8 cellular contexts compared by ENCODE assay signal in the genomic region with DNA sequence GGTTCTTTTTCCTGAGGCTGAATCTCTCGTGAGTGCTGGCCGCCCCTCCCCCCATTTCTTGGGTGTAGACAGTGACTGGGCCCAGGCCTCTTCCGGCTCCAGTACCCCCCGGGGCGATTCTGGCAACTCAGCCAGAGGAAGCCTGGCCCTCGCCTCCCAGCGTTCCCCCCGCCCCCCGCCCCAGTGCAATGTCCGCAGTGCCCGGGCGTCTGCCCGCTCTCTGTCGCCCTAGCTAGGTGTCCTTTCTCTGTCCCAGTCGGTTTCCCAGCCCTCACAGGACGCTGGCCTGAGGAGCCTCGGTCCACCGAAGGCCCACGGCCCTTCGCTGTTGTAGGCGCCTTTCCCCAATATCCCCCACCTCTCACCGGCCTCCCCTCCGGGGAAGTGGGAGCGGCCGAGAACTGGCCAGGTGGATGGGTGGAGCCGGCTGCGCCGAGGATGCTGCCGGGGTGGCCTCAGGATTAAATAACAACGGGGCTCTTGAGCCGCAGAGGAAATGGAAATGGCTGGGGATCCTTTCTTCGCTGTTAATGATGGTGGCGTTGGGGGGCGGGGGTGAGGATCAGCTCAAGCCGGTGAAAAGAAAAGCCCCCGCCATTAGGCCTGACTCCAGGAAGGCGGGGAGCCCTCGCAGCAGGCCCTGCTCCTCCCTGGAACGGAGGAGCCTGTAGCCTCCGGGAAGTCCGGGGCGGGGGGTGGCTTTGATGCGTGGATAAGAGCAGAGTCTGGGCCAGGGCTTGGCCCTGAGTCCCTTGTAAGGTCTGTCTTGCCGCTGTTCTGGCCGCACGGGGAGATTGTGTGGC. TPM values are rescaled to one million over a fixed set of nuclear protein-coding genes. Genes with fewer than 3 reads are reported as not detected.
DNase-seq lines count a peak whose midpoint lies in the region; ATAC-seq and TF ChIP-seq lines count a peak whose summit lies in the region.

No MANE protein-coding gene starts in this region.

- TF ChIP-seq CTCF in omental fat pad (IDR thresholded peaks at IDR 0.05): no peak

- DNase-seq in ELF-1 (ENCODE audit: low read depth, low spot score) (peak; percentile 91), NCI-H1092 (lab: John Stamatoyannopoulos, UW) (peak; percentile 21), foreskin melanocyte (peak; percentile 82), omental fat pad (ENCODE audit: low spot score) (peak; percentile 67), NCI-H446 (lab: John Stamatoyannopoulos, UW) (no peak), GDM1 (lab: John Stamatoyannopoulos, UW) (no peak)
- peak; percentile 21 for DNase-seq in activated T-cell treated with anti-CD3 and anti-CD28 coated beads, Interleukin-2, amount 50 U/mL, for 1 hour

- ATAC-seq in omental fat pad (ENCODE audit: low FRiP score) (no peak), GM21447 (IDR thresholded peaks at IDR 0.05; ENCODE audit: unreplicated experiment) (no peak)

RNA-seq across cellular contexts. Expression of a gene that starts 1.1 kb away (rescaled TPM):
- total RNA-seq in omental fat pad: 10 to 100 TPM; 40.4 to 93.5 (median 47.3) TPM

Comparison
In these comparisons a context has a peak if more than half of its experiments do, and no peak if none do; other contexts are left out.
1. DNase-seq: peak in ELF-1 (single experiment), NCI-H1092 (single experiment), activated T-cell treated with anti-CD3 and anti-CD28 coated beads, Interleukin-2, amount 50 U/mL, for 1 hour (single experiment), foreskin melanocyte (single experiment) and omental fat pad (single experiment); none in NCI-H446 (0 of 2) and GDM1 (single experiment).